ENCODE assay signal across 14 cellular contexts in the genomic region with DNA sequence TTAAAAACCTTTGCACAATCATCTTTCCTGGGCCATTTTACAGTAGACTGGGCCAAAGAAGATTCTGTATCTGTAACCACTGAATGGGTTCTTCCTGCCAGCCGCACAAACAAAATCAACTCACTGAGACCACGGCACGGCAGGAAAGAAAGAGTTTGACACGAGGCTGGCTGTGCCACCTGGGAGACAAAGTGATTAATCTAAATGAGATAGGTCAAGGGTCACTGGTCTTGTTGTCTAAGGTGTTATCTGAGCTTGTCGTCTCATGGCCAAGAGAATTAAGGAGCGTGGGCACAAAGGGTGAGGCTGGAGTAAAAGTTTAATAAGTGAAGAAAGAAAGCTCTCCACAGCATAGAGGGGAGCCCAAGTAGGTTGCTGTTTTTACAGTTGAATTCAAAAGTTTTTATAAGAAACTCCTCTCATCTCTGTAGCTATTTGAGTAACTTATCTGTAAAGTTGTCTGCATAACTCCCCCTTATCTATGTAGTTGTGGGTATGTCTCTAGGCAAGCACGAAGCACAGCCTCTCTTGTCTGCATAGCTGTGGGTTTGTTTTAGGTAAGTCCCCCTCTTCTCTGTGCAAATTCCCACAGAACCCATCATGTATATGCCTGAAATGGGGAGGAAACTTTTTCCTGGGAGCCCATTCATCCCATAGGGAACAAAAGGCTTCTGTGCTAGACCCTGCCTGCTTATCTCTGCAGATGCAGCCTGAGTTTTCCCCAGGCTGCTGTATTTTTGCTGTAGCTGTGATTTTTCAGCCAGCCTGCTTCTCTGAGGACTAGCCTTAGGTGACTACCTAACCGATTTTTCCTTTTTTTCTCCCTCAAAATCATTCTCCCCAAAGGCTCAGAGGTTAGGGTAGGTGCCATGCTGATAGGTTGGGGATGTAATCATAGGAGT.
"Had no signal": no experiment of that assay in that cellular context is flagged by ENCODE, and none has a peak within 500 bp of the region (broad histone marks: within the 10 kb centered on the region; RNA-seq: fewer than 3 reads in every experiment).

No MANE protein-coding gene starts in this region.

- H3K4me1 ChIP-seq: breast epithelium, gastrocnemius medialis, left lung, transverse colon, vagina had no signal

- H3K36me3 Mint-ChIP-seq: stimulated activated effector memory CD8-positive, alpha-beta T cell treated with anti-CD3 and anti-CD28 coated beads, Interleukin-12 subunit alpha, Interleukin-12 subunit beta, amount 100 ng/mL, for 72 hours had no signal

- H3K27ac ChIP-seq: breast epithelium, gastrocnemius medialis, left lung, transverse colon, vagina had no signal

- DNase-seq: activated CD4-positive, alpha-beta T cell treated with anti-CD3 and anti-CD28 coated beads, Interleukin-2, amount 50 U/mL, for 4 hours; activated naive CD4-positive, alpha-beta T cell treated with Interleukin-2 at 50 U/mL for 16 hours; anterior cingulate cortex; dermis blood vessel endothelial cell; gastrocnemius medialis; left lung; mesenchymal stem cell; transverse colon had no signal

- H3K27me3 Mint-ChIP-seq: activated T-helper 17 cell treated with anti-CD3 and anti-CD28 coated beads, Interleukin-2, amount 50 U/mL, for 72 hours had no signal

- H3K27me3 ChIP-seq: breast epithelium, gastrocnemius medialis, left lung, transverse colon, vagina had no signal

- ATAC-seq: activated CD4-positive, CD25-positive, alpha-beta regulatory T cell treated with anti-CD3 and anti-CD28 coated beads, Interleukin-2, amount 50 U/mL, for 24 hours; activated T-helper 17 cell treated with anti-CD3 and anti-CD28 coated beads, Interleukin-2, amount 50 U/mL, for 72 hours; gastrocnemius medialis; left lung; stimulated activated effector memory CD8-positive, alpha-beta T cell treated with anti-CD3 and anti-CD28 coated beads, Interleukin-12 subunit alpha, Interleukin-12 subunit beta, amount 100 ng/mL, for 72 hours had no signal

- H3K9me3 Mint-ChIP-seq: activated T-helper 17 cell treated with anti-CD3 and anti-CD28 coated beads, Interleukin-2, amount 50 U/mL, for 72 hours; nephron had no signal

- H3K9me3 ChIP-seq: breast epithelium, gastrocnemius medialis, left lung, transverse colon, vagina had no signal

- H3K27ac Mint-ChIP-seq: activated T-helper 17 cell treated with anti-CD3 and anti-CD28 coated beads, Interleukin-2, amount 50 U/mL, for 72 hours; nephron; stimulated activated effector memory CD8-positive, alpha-beta T cell treated with anti-CD3 and anti-CD28 coated beads, Interleukin-12 subunit alpha, Interleukin-12 subunit beta, amount 100 ng/mL, for 72 hours had no signal

- H3K4me1 Mint-ChIP-seq: activated T-helper 17 cell treated with anti-CD3 and anti-CD28 coated beads, Interleukin-2, amount 50 U/mL, for 72 hours; nephron; stimulated activated effector memory CD8-positive, alpha-beta T cell treated with anti-CD3 and anti-CD28 coated beads, Interleukin-12 subunit alpha, Interleukin-12 subunit beta, amount 100 ng/mL, for 72 hours had no signal

- H3K36me3 ChIP-seq: breast epithelium, gastrocnemius medialis, left lung, transverse colon, vagina had no signal

- H3K4me3 ChIP-seq: breast epithelium, gastrocnemius medialis, left lung, transverse colon, vagina had no signal

- H3K4me3 Mint-ChIP-seq: activated T-helper 17 cell treated with anti-CD3 and anti-CD28 coated beads, Interleukin-2, amount 50 U/mL, for 72 hours; nephron; stimulated activated effector memory CD8-positive, alpha-beta T cell treated with anti-CD3 and anti-CD28 coated beads, Interleukin-12 subunit alpha, Interleukin-12 subunit beta, amount 100 ng/mL, for 72 hours had no signal
